ENCODE assay signal across 8 cellular contexts in the genomic region with DNA sequence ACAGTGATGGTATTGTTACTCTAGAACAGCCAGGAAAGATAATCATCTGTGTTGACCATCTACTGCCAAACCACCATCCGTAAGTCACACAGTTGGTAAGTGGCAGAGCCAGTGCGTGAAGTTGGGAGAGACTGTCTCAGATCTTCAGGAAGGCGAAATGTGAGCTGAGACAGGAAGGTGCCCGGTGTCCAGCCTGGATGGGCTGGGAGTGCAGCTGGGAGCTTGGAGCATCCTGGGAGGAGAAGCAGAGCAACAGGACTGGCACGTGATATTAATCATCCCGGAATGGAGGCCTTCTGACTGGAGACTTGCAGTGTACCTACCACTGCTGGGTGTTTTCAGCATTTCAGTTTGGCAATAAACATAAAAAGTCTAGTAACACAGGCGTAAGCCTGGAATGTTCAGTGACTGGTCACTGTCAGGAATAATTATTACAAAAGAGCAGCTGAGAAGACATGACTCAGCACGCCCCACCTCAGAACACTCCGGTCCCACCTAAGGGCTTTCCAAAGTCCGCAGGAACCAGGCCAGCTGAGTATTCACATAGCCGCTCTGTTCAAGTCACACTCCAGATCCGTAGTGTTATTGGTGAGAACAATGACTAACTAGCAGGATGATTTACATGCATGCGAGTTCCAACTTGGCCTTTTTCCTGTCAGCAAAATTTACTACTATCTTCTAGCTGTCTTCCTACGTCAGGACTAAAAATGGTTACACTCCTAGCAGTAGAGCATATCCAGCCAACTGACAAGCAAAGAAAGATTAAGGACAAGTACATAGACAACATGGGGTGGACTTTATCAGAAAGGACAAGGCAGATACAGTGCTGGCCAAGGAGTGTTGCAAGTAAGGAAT. TPM values are rescaled to one million over a fixed set of nuclear protein-coding genes. Genes with fewer than 3 reads are reported as not detected.
DNase-seq lines count a peak whose midpoint lies in the region; ATAC-seq and TF ChIP-seq lines count a peak whose summit lies in the region.

No MANE protein-coding gene starts in this region.

- no peaks in the 10 kb centered on the region for H3K27me3 ChIP-seq in gastrocnemius medialis

- in situ Hi-C loops in gastrocnemius medialis (cut with MboI; ENCODE audit: low sequenced_read_pairs in 4 of 4) = loop anchor here in 1 of 4 donors (5.0 kb wide), 1 partner anchor 42 kb away; no protein-coding TSS in a partner anchor

- peak; percentile 75 to 82 for TF ChIP-seq POLR2A in gastrocnemius medialis (IDR thresholded peaks at IDR 0.05)

- no peaks in the 10 kb centered on the region for H3K36me3 ChIP-seq in gastrocnemius medialis

- H3K27ac ChIP-seq in gastrocnemius medialis = peak overlapping the region; percentile 90 to 94 (median 92)

- peaks cover 38 to 46% of the 10 kb centered on the region in 2 donors for H3K4me1 ChIP-seq in gastrocnemius medialis

- TF ChIP-seq CTCF in HFF-Myc (IDR thresholded peaks at IDR 0.05; ENCODE audit: low read depth, low read length, missing control alignments) = no peak
- TF ChIP-seq CTCF in gastrocnemius medialis (IDR thresholded peaks at IDR 0.05 in 4 of 5, conservative IDR thresholded peaks at IDR 0.05 in 1 of 5) = no peak

- peak; percentile 93 to 94 for ATAC-seq in left cardiac atrium
- peak; percentile 81 to 87 for ATAC-seq in gastrocnemius medialis

- H3K9me3 ChIP-seq in gastrocnemius medialis = no peaks in the 10 kb centered on the region

- H3K4me3 ChIP-seq in HFF-Myc (replicated peaks; ENCODE audit: low read depth, low read length) (no peak overlapping the region), gastrocnemius medialis (peak overlapping the region in 3 of 4 donors; percentile 14 to 43 (median 24))

- intact Hi-C loops in left cardiac atrium (cut with DNase I) (loop anchor here in 1 of 2 donors (5.0 kb wide), 1 partner anchor 47 kb away; a partner anchor contains a TSS), gastrocnemius medialis (cut with DNase I; ENCODE audit: low total_unique reads) (loop anchor here (1.0 to 10.0 kb wide), 6 partner anchors 46 to 1331 kb away; a partner anchor contains a TSS)

- DNase-seq in HFF-Myc (ENCODE audit: extremely low read depth, low read depth) = peak; percentile 59
- DNase-seq in SW480 (ENCODE audit: low spot score) = peak; percentile 50
- DNase-seq in left cardiac atrium = peak; percentile 93
- DNase-seq in gastrocnemius medialis = peak; percentile 97 to 98
- DNase-seq in germinal center (ENCODE audit: low spot score) = no peak
- no peak for DNase-seq in stimulated activated CD4-positive, alpha-beta T cell treated with anti-CD3 and anti-CD28 coated beads, Interleukin-4, amount 100 ng/mL, for 24 hours
- no peak for DNase-seq in NCI-H1092 (lab: John Stamatoyannopoulos, UW)
- DNase-seq in activated naive CD4-positive, alpha-beta T cell treated with anti-CD3 and anti-CD28 coated beads, Interleukin-2, amount 50 U/mL, for 16 hours = no peak

RNA-seq across cellular contexts. Expression of a gene that starts 45.1 kb away (rescaled TPM):
- total RNA-seq in left cardiac atrium = 100 to 1,000 TPM; 177 to 202 TPM
- total RNA-seq in gastrocnemius medialis = 100 to 1,000 TPM; 229 to 458 (median 311) TPM

Comparison
In these comparisons a context has a peak if more than half of its experiments do, and no peak if none do; other contexts are left out.
1. DNase-seq: peak in HFF-Myc (single experiment), SW480 (single experiment), left cardiac atrium (single experiment) and gastrocnemius medialis (2 of 2); none in germinal center (single experiment), stimulated activated CD4-positive, alpha-beta T cell treated with anti-CD3 and anti-CD28 coated beads, Interleukin-4, amount 100 ng/mL, for 24 hours (single experiment), NCI-H1092 (single experiment) and activated naive CD4-positive, alpha-beta T cell treated with anti-CD3 and anti-CD28 coated beads, Interleukin-2, amount 50 U/mL, for 16 hours (single experiment).